Comparison of ENCODE assay signal across 8 cellular contexts in genomic region chr4:138522366-138522765, GRCh38.
A peak's percentile ranks its signal among the peaks of the same experiment; 100 is the strongest.
DNase-seq lines count a peak whose midpoint lies in the region; ATAC-seq and TF ChIP-seq lines count a peak whose summit lies in the region.

No MANE protein-coding gene starts in this region.

- no peak overlapping the region for H3K4me2 ChIP-seq in MM.1S (ENCODE audit: low read depth, low read length)

- H3K27ac Mint-ChIP-seq in activated CD8-positive, alpha-beta T cell treated with anti-CD3 and anti-CD28 coated beads for 36 hours = no peak overlapping the region

- no peaks in the 10 kb centered on the region for H4K20me1 ChIP-seq in MM.1S (ENCODE audit: insufficient read depth, low read length)

- TF ChIP-seq CTCF in MM.1S (IDR thresholded peaks at IDR 0.05; ENCODE audit: low read length) (peak; percentile 51), fibroblast of mammary gland (conservative IDR thresholded peaks at IDR 0.05; ENCODE audit: control insufficient read depth, insufficient read depth, low read depth, low read length) (peak; percentile 51)
- TF ChIP-seq CTCF in activated CD8-positive, alpha-beta T cell treated with anti-CD3 and anti-CD28 coated beads for 36 hours (IDR thresholded peaks at IDR 0.05) = no peak

- H3K36me3 Mint-ChIP-seq in activated CD8-positive, alpha-beta T cell treated with anti-CD3 and anti-CD28 coated beads for 36 hours (ENCODE audit: low read depth) = no peaks in the 10 kb centered on the region

- peaks cover 1% of the 10 kb centered on the region for H3K9me3 Mint-ChIP-seq in activated CD8-positive, alpha-beta T cell treated with anti-CD3 and anti-CD28 coated beads for 36 hours

- no peaks in the 10 kb centered on the region for H3K9me3 ChIP-seq in MM.1S (replicated peaks; ENCODE audit: insufficient read depth, low read length)

- no peaks in the 10 kb centered on the region for H3K27me3 Mint-ChIP-seq in activated CD8-positive, alpha-beta T cell treated with anti-CD3 and anti-CD28 coated beads for 36 hours

- H3K4me3 Mint-ChIP-seq in activated CD8-positive, alpha-beta T cell treated with anti-CD3 and anti-CD28 coated beads for 36 hours = no peak overlapping the region

- no peak overlapping the region for H3K27ac ChIP-seq in MM.1S (ENCODE audit: low read length)

- H3K4me3 ChIP-seq in MM.1S (ENCODE audit: low read length) (no peak overlapping the region), fibroblast of mammary gland (ENCODE audit: control insufficient read depth, low read depth, low read length) (no peak overlapping the region)

- no peaks in the 10 kb centered on the region for H3F3A ChIP-seq in MM.1S (ENCODE audit: insufficient read depth, low read length)

- intact Hi-C loops in activated CD8-positive, alpha-beta T cell treated with anti-CD3 and anti-CD28 coated beads for 36 hours (cut with micrococcal nuclease) = no loop called here
- intact Hi-C loops in posterior cingulate gyrus (cut with DNase I) = no loop called here

- H3K4me1 ChIP-seq in MM.1S (ENCODE audit: low read length) = no peaks in the 10 kb centered on the region

- no peaks in the 10 kb centered on the region for H3K9me2 ChIP-seq in MM.1S (replicated peaks; ENCODE audit: insufficient read depth, low read length)

- DNase-seq in CD1c-positive myeloid dendritic cell (ENCODE audit: extremely low spot score) (peak; percentile 32), MM.1S (peak; percentile 16), fibroblast of mammary gland (ENCODE audit: low read depth) (peak; percentile 31), cerebellum (ENCODE audit: low spot score) (no peak), posterior cingulate gyrus (no peak), NCI-H345 (lab: John Stamatoyannopoulos, UW) (no peak)
- no peak for DNase-seq in activated CD8-positive, alpha-beta T cell treated with anti-CD3 and anti-CD28 coated beads for 36 hours

- POLR2A ChIA-PET in activated CD8-positive, alpha-beta T cell treated with anti-CD3 and anti-CD28 coated beads for 36 hours (lab: Charles Lee) = no interaction called here

- ATAC-seq in GM21367 (IDR thresholded peaks at IDR 0.05; ENCODE audit: unreplicated experiment) = peak; percentile 73
- no peak for ATAC-seq in activated CD8-positive, alpha-beta T cell treated with anti-CD3 and anti-CD28 coated beads for 36 hours

- H3K9ac ChIP-seq in MM.1S (ENCODE audit: low read length) = no peak overlapping the region

- H3K79me2 ChIP-seq in MM.1S (ENCODE audit: low read length) = no peaks in the 10 kb centered on the region

- H3K4me1 Mint-ChIP-seq in activated CD8-positive, alpha-beta T cell treated with anti-CD3 and anti-CD28 coated beads for 36 hours (ENCODE audit: low read depth) = no peaks in the 10 kb centered on the region

- CTCF ChIA-PET in activated CD8-positive, alpha-beta T cell treated with anti-CD3 and anti-CD28 coated beads for 36 hours (lab: Charles Lee) = no interaction called here

- no peak overlapping the region for H2AFZ ChIP-seq in MM.1S (ENCODE audit: low read length)

- H3K36me3 ChIP-seq in MM.1S (replicated peaks; ENCODE audit: insufficient read depth, low read length) = no peaks in the 10 kb centered on the region

- H3K27me3 ChIP-seq in MM.1S (replicated peaks; ENCODE audit: insufficient read depth, low read length) = no peaks in the 10 kb centered on the region

Comparison
In these comparisons a context has a peak if more than half of its experiments do, and no peak if none do; other contexts are left out.
1. DNase-seq: peak in CD1c-positive myeloid dendritic cell (single experiment), MM.1S (single experiment) and fibroblast of mammary gland (single experiment); none in activated CD8-positive, alpha-beta T cell treated with anti-CD3 and anti-CD28 coated beads for 36 hours (single experiment), cerebellum (single experiment), posterior cingulate gyrus (0 of 10) and NCI-H345 (single experiment).